ENCODE assay signal across 1 cellular context in the genomic region with DNA sequence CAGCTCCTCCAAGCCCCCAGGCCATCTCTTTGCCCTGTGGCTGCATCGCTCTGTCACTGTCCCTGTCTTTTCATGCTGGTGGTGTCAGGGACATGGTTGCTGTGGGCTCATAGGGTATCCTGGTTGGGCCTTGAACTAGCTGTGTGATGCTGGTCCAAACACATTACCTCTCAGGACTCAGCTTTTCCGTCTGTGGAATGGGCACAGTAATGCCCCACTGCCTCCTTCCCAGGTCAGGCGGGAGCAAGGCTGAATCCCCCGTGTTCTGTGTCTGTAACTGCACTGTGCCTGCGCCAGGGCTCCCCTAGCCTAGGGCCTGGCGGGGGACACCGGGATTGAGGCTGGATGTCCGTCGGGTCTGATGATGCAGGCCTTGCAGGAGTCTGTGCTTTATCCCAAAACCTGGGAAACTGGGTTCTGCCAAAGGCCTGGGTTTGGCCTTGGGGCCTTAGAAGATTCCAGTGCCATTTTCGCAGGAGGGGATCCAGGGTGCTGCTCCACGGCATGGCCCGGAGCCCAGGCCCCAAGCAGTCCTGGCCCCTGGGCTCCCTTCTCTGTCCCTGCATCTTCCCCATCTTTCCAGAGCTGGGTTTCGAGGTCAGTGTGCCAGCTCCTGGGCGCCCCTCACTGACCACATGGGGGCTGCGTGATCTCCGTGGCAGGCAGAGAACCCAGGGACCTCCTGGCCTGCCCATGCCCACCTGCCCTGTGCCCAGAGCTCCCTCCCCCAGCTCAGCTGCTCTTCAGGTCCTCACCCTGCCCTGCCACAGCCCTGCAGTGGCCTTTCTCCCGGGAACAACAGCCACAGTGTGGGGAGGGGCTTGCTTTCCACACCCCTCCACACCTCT.
TF ChIP-seq lines count a peak whose summit lies in the region.

No MANE protein-coding gene starts in this region.

TF ChIP-seq in HepG2, 621 proteins besides CTCF, POLR2A, EP300 and RAD21:
- TF ChIP-seq STAG1 (CRISPR knock-in tag; IDR thresholded peaks at IDR 0.05) (0 out of 2 replicates have a peak, but pooled peaks have one; percentile 3), ZNF629 (CRISPR knock-in tag; conservative IDR thresholded peaks at IDR 0.05) (peak; percentile 87), MYC (CRISPR knock-in tag; IDR thresholded peaks at IDR 0.05; ENCODE audit: borderline replicate concordance) (no peak), KDM6A (CRISPR knock-in tag; IDR thresholded peaks at IDR 0.05; ENCODE audit: low read depth) (no peak), CBX2 (IDR thresholded peaks at IDR 0.05; ENCODE audit: low read depth, low read length) (no peak), CBX2 (CRISPR knock-in tag; IDR thresholded peaks at IDR 0.05; ENCODE audit: low read depth) (no peak), HNRNPL (IDR thresholded peaks at IDR 0.05; ENCODE audit: low read depth, low read length) (peak; percentile 49; the same call in 1 of the 2 replicates), ZMYM3 (CRISPR knock-in tag; IDR thresholded peaks at IDR 0.05) (peak; percentile 70), HNF4G (IDR thresholded peaks at IDR 0.05; ENCODE audit: borderline replicate concordance, low read depth, low read length) (no peak), HNF4G (CRISPR knock-in tag; IDR thresholded peaks at IDR 0.05; ENCODE audit: borderline replicate concordance, low read depth) (no peak), ZNF605 (CRISPR knock-in tag; IDR thresholded peaks at IDR 0.05) (no peak), CENPX (CRISPR knock-in tag; IDR thresholded peaks at IDR 0.05) (no peak), ZC3H13 (CRISPR knock-in tag; IDR thresholded peaks at IDR 0.05) (no peak), NFYC (CRISPR knock-in tag; IDR thresholded peaks at IDR 0.05) (no peak), ERF (CRISPR knock-in tag; IDR thresholded peaks at IDR 0.05) (no peak)
